In genomic region chr1:27614048-27614624, GRCh38 we compare ENCODE assay signal across 25 cellular contexts. TPM values are rescaled to one million over a fixed set of nuclear protein-coding genes. Genes with fewer than 3 reads are reported as not detected.
DNase-seq lines count a peak whose midpoint lies in the region; ATAC-seq and TF ChIP-seq lines count a peak whose summit lies in the region.
"Had no signal": no experiment of that assay in that cellular context is flagged by ENCODE, and none has a peak within 500 bp of the region (broad histone marks: within the 10 kb centered on the region; RNA-seq: fewer than 3 reads in every experiment).

No MANE protein-coding gene starts in this region.

- H3K4me1 ChIP-seq in thymus (ENCODE audit: control insufficient read depth, insufficient read depth, low read length): peaks cover 36% of the 10 kb centered on the region
- no peaks in the 10 kb centered on the region for H3K4me1 ChIP-seq in A673 (ENCODE audit: insufficient read depth, low read length, poor library complexity, severe bottlenecking)
- H3K4me1 ChIP-seq in gastroesophageal sphincter: peaks cover 0 to 9% (median 0%) of the 10 kb centered on the region in 3 donors
- H3K4me1 ChIP-seq: psoas muscle had no signal

- intact Hi-C loops in activated naive CD4-positive, alpha-beta T cell treated with anti-CD3 and anti-CD28 coated beads for 36 hours (cut with micrococcal nuclease): no loop called here
- intact Hi-C loops in activated B cell treated with CpG ODN at 0.5 μM for 24 hours (cut with micrococcal nuclease) (no loop called here), A673 (cut with micrococcal nuclease; ENCODE audit: unreplicated experiment) (no loop called here)

- ATAC-seq in activated B cell treated with CpG ODN at 0.5 μM for 24 hours (ENCODE audit: low read depth): no peak
- ATAC-seq in HG03378 (IDR thresholded peaks at IDR 0.05; ENCODE audit: unreplicated experiment): no peak
- no peak for ATAC-seq in gastroesophageal sphincter
- ATAC-seq: natural killer cell, SK-N-SH treated with all-trans-retinoic acid at 6 μM for 48 hours had no signal

- H3K4me3 Mint-ChIP-seq in activated naive CD4-positive, alpha-beta T cell treated with anti-CD3 and anti-CD28 coated beads, Interleukin-2, amount 50 U/mL, for 24 hours: peak overlapping the region; percentile 34
- H3K4me3 Mint-ChIP-seq in activated naive CD4-positive, alpha-beta T cell treated with anti-CD3 and anti-CD28 coated beads for 36 hours: no peak overlapping the region
- H3K4me3 Mint-ChIP-seq in activated B cell treated with CpG ODN at 0.5 μM for 24 hours: no peak overlapping the region
- peak overlapping the region in 2 of 5 donors; percentile 9 to 23 for H3K4me3 Mint-ChIP-seq in immature natural killer cell

- no peaks in the 10 kb centered on the region for H3K36me3 Mint-ChIP-seq in activated naive CD4-positive, alpha-beta T cell treated with anti-CD3 and anti-CD28 coated beads, Interleukin-2, amount 50 U/mL, for 24 hours
- no peaks in the 10 kb centered on the region for H3K36me3 Mint-ChIP-seq in activated naive CD4-positive, alpha-beta T cell treated with anti-CD3 and anti-CD28 coated beads for 36 hours (ENCODE audit: low read depth)
- H3K36me3 Mint-ChIP-seq in activated B cell treated with CpG ODN at 0.5 μM for 24 hours (ENCODE audit: low read depth): peaks cover 64% of the 10 kb centered on the region
- peaks cover 31 to 60% (median 39%) of the 10 kb centered on the region in 3 donors for H3K36me3 Mint-ChIP-seq in immature natural killer cell

- H3K36me3 ChIP-seq in thymus (ENCODE audit: control insufficient read depth, insufficient read depth) (peaks cover 8% of the 10 kb centered on the region), A673 (ENCODE audit: insufficient read depth, low read length, poor library complexity, severe bottlenecking) (no peaks in the 10 kb centered on the region), gastroesophageal sphincter (no peaks in the 10 kb centered on the region)
- H3K36me3 ChIP-seq: thyroid gland had no signal

- POLR2A ChIA-PET in activated B cell treated with CpG ODN at 0.5 μM for 24 hours (lab: Charles Lee) (interaction anchor here (1.3 to 12.2 kb wide), 2 partner anchors 45 to 48 kb away, joined by 3 to 207 read pairs; no protein-coding TSS in a partner anchor), A673 (lab: Charles Lee; ENCODE audit: low non-redundant PET) (no interaction called here)

- H3K27ac Mint-ChIP-seq in activated naive CD4-positive, alpha-beta T cell treated with anti-CD3 and anti-CD28 coated beads, Interleukin-2, amount 50 U/mL, for 24 hours: peak overlapping the region; percentile 77
- no peak overlapping the region for H3K27ac Mint-ChIP-seq in activated naive CD4-positive, alpha-beta T cell treated with anti-CD3 and anti-CD28 coated beads for 36 hours
- H3K27ac Mint-ChIP-seq in activated B cell treated with CpG ODN at 0.5 μM for 24 hours (peak overlapping the region; percentile 59), immature natural killer cell (peak overlapping the region; percentile 38 to 91 (median 86))

- TF ChIP-seq CTCF in activated B cell treated with CpG ODN at 0.5 μM for 24 hours (IDR thresholded peaks at IDR 0.05): no peak
- no peak for TF ChIP-seq CTCF in A673 (conservative IDR thresholded peaks at IDR 0.05; ENCODE audit: low read depth, low read length)
- TF ChIP-seq CTCF in gastroesophageal sphincter (IDR thresholded peaks at IDR 0.05): no peak

- 85% methylated on average over 16 of the region's 16 CpGs for WGBS in thymus
- 59 to 81% methylated on average over 4 of the region's 16 CpGs for WGBS in gastroesophageal sphincter (ENCODE audit: low coverage in 1 of 2), 2 donors

- H3K4me3 ChIP-seq in thymus (ENCODE audit: low read length) (no peak overlapping the region), A673 (ENCODE audit: low read depth, low read length, poor library complexity, severe bottlenecking) (no peak overlapping the region), gastroesophageal sphincter (no peak overlapping the region)
- H3K4me3 ChIP-seq: psoas muscle, thyroid gland had no signal

- CTCF ChIA-PET in activated naive CD4-positive, alpha-beta T cell treated with anti-CD3 and anti-CD28 coated beads for 36 hours (lab: Charles Lee): interaction anchor here (1.5 to 2.3 kb wide), 3 partner anchors 9 to 56 kb away, joined by 5 to 14 read pairs (median 10); partner anchors contain the start of gene AHDC1
- CTCF ChIA-PET in activated B cell treated with CpG ODN at 0.5 μM for 24 hours (lab: Charles Lee) (interaction anchor here (0.9 to 1.7 kb wide), 5 partner anchors 9 to 57 kb away, joined by 3 to 4 read pairs (median 3); no protein-coding TSS in a partner anchor), A673 (lab: Charles Lee) (no interaction called here)

- no peaks in the 10 kb centered on the region for H3K27me3 ChIP-seq in thymus (ENCODE audit: control insufficient read depth, insufficient read depth)
- H3K27me3 ChIP-seq in A673 (replicated peaks; ENCODE audit: insufficient read depth, low read depth, low read length, poor library complexity): no peaks in the 10 kb centered on the region
- peaks cover 16% of the 10 kb centered on the region for H3K27me3 ChIP-seq in gastroesophageal sphincter
- H3K27me3 ChIP-seq: thyroid gland had no signal

- H3K27me3 Mint-ChIP-seq in activated naive CD4-positive, alpha-beta T cell treated with anti-CD3 and anti-CD28 coated beads, Interleukin-2, amount 50 U/mL, for 24 hours: no peaks in the 10 kb centered on the region
- no peaks in the 10 kb centered on the region for H3K27me3 Mint-ChIP-seq in activated naive CD4-positive, alpha-beta T cell treated with anti-CD3 and anti-CD28 coated beads for 36 hours (ENCODE audit: low read depth)
- H3K27me3 Mint-ChIP-seq in activated B cell treated with CpG ODN at 0.5 μM for 24 hours (no peaks in the 10 kb centered on the region), immature natural killer cell (ENCODE audit: low read depth in 3 of 3) (peaks cover 8 to 13% (median 12%) of the 10 kb centered on the region in 3 donors)

- no peak for TF ChIP-seq EP300 in gastroesophageal sphincter (IDR thresholded peaks at IDR 0.05)

- H3K9me3 ChIP-seq in thymus (ENCODE audit: control insufficient read depth) (no peaks in the 10 kb centered on the region), A673 (ENCODE audit: low read depth, low read length, poor library complexity, severe bottlenecking) (no peaks in the 10 kb centered on the region), gastroesophageal sphincter (no peaks in the 10 kb centered on the region)
- H3K9me3 ChIP-seq: psoas muscle, thyroid gland had no signal

- no peak for DNase-seq in activated naive CD4-positive, alpha-beta T cell treated with anti-CD3 and anti-CD28 coated beads for 36 hours
- DNase-seq in activated B cell treated with CpG ODN at 0.5 μM for 24 hours (no peak), immature natural killer cell (no peak), A673 (ENCODE audit: low spot score) (no peak)
- DNase-seq: ACHN; activated CD8-positive, alpha-beta memory T cell treated with anti-CD3 and anti-CD28 coated beads, Interleukin-2, amount 50 U/mL, for 4 hours; activated gamma-delta T cell treated with Interleukin-2 at 50 U/mL for 16 hours; aorta; C1 segment of cervical spinal cord; DMS153; GF-D8; Karpas-422; left cardiac atrium; natural killer cell; NCI-H1048; NCI-H524; psoas muscle; RPMI8226; stimulated activated CD4-positive, alpha-beta T cell treated with anti-CD3 and anti-CD28 coated beads, Interleukin-2, amount 100 ng/mL, for 24 hours; thyroid gland had no signal

- no peaks in the 10 kb centered on the region for H3K9me3 Mint-ChIP-seq in activated naive CD4-positive, alpha-beta T cell treated with anti-CD3 and anti-CD28 coated beads, Interleukin-2, amount 50 U/mL, for 24 hours
- H3K9me3 Mint-ChIP-seq in activated naive CD4-positive, alpha-beta T cell treated with anti-CD3 and anti-CD28 coated beads for 36 hours: no peaks in the 10 kb centered on the region
- H3K9me3 Mint-ChIP-seq in activated B cell treated with CpG ODN at 0.5 μM for 24 hours (no peaks in the 10 kb centered on the region), immature natural killer cell (no peaks in the 10 kb centered on the region)
- H3K9me3 Mint-ChIP-seq: natural killer cell had no signal

- H3K4me1 Mint-ChIP-seq in activated naive CD4-positive, alpha-beta T cell treated with anti-CD3 and anti-CD28 coated beads, Interleukin-2, amount 50 U/mL, for 24 hours: peaks cover 67% of the 10 kb centered on the region
- peaks cover 53% of the 10 kb centered on the region for H3K4me1 Mint-ChIP-seq in activated naive CD4-positive, alpha-beta T cell treated with anti-CD3 and anti-CD28 coated beads for 36 hours (ENCODE audit: low read depth)
- H3K4me1 Mint-ChIP-seq in activated B cell treated with CpG ODN at 0.5 μM for 24 hours (peaks cover 26% of the 10 kb centered on the region), immature natural killer cell (peaks cover 13 to 52% of the 10 kb centered on the region in 2 donors)

- H3K27ac ChIP-seq in thymus (ENCODE audit: low read depth) (peak overlapping the region; percentile 84), A673 (ENCODE audit: low read depth, low read length, poor library complexity, severe bottlenecking) (no peak overlapping the region), gastroesophageal sphincter (no peak overlapping the region)
- H3K27ac ChIP-seq: psoas muscle, thyroid gland had no signal

- no peak for TF ChIP-seq POLR2A in gastroesophageal sphincter (IDR thresholded peaks at IDR 0.05)

- no TSS peak for BruUV-seq in A673 (replicated peaks; lab: Mats Ljungman, UMichigan)

RNA-seq across cellular contexts. Expression of gene AHDC1, which starts 10.2 kb away (rescaled TPM):
- total RNA-seq in activated naive CD4-positive, alpha-beta T cell treated with anti-CD3 and anti-CD28 coated beads for 36 hours: 10 to 100 TPM in 1 of 2 experiments, 1 to 10 TPM in 1; 7.7 to 10.1 TPM
- total RNA-seq in activated B cell treated with CpG ODN at 0.5 μM for 24 hours: 22.4 and 23.3 TPM in 2 replicates
- 1 to 10 TPM in 2 of 3 donors, not detected in 1; 1.2 to 6.3 TPM for polyA plus RNA-seq in immature natural killer cell
- 22.6 TPM for polyA plus RNA-seq in thymus
- total RNA-seq in A673 (2021): 33.2 and 34.2 TPM in 2 replicates
- total RNA-seq in gastroesophageal sphincter: 10 to 100 TPM; 18.2 to 50.3 (median 27.7) TPM

RNA-seq across cellular contexts. Expression of gene FGR, which starts 20.8 kb away (rescaled TPM):
- under 1 TPM; 0.10 to 0.14 TPM for total RNA-seq in activated naive CD4-positive, alpha-beta T cell treated with anti-CD3 and anti-CD28 coated beads for 36 hours
- total RNA-seq in activated B cell treated with CpG ODN at 0.5 μM for 24 hours (28.6 and 28.8 TPM in 2 replicates), A673 (2021) (not detected in 2 replicates), gastroesophageal sphincter (10 to 100 TPM in 3 of 4 donors, 1 to 10 TPM in 1; 9.2 to 17.8 (median 10.1) TPM)
- polyA plus RNA-seq in immature natural killer cell (100 to 1,000 TPM; 350 to 654 (median 572) TPM), thymus (38.7 TPM)

RNA-seq across cellular contexts. Expression of gene IFI6, which starts 57.9 kb away (rescaled TPM):
- 100 to 1,000 TPM; 115 to 125 TPM for total RNA-seq in activated naive CD4-positive, alpha-beta T cell treated with anti-CD3 and anti-CD28 coated beads for 36 hours
- 10.9 and 11.4 TPM in 2 replicates for total RNA-seq in activated B cell treated with CpG ODN at 0.5 μM for 24 hours
- 100 to 1,000 TPM in 2 of 3 donors, 10 to 100 TPM in 1; 41.3 to 186 (median 177) TPM for polyA plus RNA-seq in immature natural killer cell
- 231 TPM for polyA plus RNA-seq in thymus
- total RNA-seq in A673 (2021): 18.7 and 19.4 TPM in 2 replicates
- 10 to 100 TPM; 28.5 to 98.5 (median 55.1) TPM for total RNA-seq in gastroesophageal sphincter
